20 cellular contexts compared by ENCODE assay signal in genomic region chr19:10550336-10550735, GRCh38. TPM values are rescaled to one million over a fixed set of nuclear protein-coding genes. Genes with fewer than 3 reads are reported as not detected.
DNase-seq lines count a peak whose midpoint lies in the region; ATAC-seq, FAIRE-seq and TF ChIP-seq lines count a peak whose summit lies in the region.
"Had no signal": no experiment of that assay in that cellular context is flagged by ENCODE, and none has a peak within 500 bp of the region (broad histone marks: within the 10 kb centered on the region; RNA-seq: fewer than 3 reads in every experiment).

No MANE protein-coding gene starts in this region.

- no TSS peak for BruUV-seq in HepG2 (replicated peaks; lab: Mats Ljungman, UMichigan)

- H4K20me1 ChIP-seq in HepG2 (ENCODE audit: insufficient read depth, low read length) = no peaks in the 10 kb centered on the region

- no peak for TF ChIP-seq POLR2A in HepG2 (IDR thresholded peaks at IDR 0.05; ENCODE audit: insufficient read depth in 1 of 2, low read depth in 2 of 2, low read length in 2 of 2)

- no peak overlapping the region for H3K4me3 ChIP-seq in HepG2 (replicated peaks in 1 of 3; ENCODE audit: insufficient read depth in 1 of 3, low read depth in 2 of 3, low read length in 3 of 3)

- H3K36me3 Mint-ChIP-seq in activated T-cell treated with anti-CD3 and anti-CD28 coated beads, Interleukin-2, amount 50 U/mL, for 72 hours (ENCODE audit: insufficient read depth in 2 of 2) = peaks cover 5 to 23% of the 10 kb centered on the region in 2 donors
- peaks cover 7% of the 10 kb centered on the region for H3K36me3 Mint-ChIP-seq in activated T-cell treated with anti-CD3 and anti-CD28 coated beads, Interleukin-2, amount 50 U/mL, for 4 hours (ENCODE audit: insufficient read depth)
- H3K36me3 Mint-ChIP-seq in activated CD8-positive, alpha-beta T cell treated with anti-CD3 and anti-CD28 coated beads, Interleukin-2, amount 10 ng/mL, durations not matched to agents 7 days and 5 days (ENCODE audit: low read depth) = peaks cover 69% of the 10 kb centered on the region
- peaks cover 94% of the 10 kb centered on the region for H3K36me3 Mint-ChIP-seq in stimulated activated effector memory CD8-positive, alpha-beta T cell treated with anti-CD3 and anti-CD28 coated beads, Interleukin-12 subunit alpha, Interleukin-12 subunit beta, amount 100 ng/mL, for 72 hours

- no peak for DNase-seq in activated T-cell treated with anti-CD3 and anti-CD28 coated beads, Interleukin-2, amount 50 U/mL, for 72 hours
- DNase-seq in activated T-cell treated with anti-CD3 and anti-CD28 coated beads, Interleukin-2, amount 50 U/mL, for 4 hours = no peak
- peak; percentile 17 for DNase-seq in GM20000 (ENCODE audit: low spot score)
- DNase-seq in activated CD8-positive, alpha-beta T cell treated with anti-CD3 and anti-CD28 coated beads, Interleukin-2, amount 10 ng/mL, durations not matched to agents 7 days and 5 days = no peak
- DNase-seq in stimulated activated effector memory CD8-positive, alpha-beta T cell treated with anti-CD3 and anti-CD28 coated beads, Interleukin-12 subunit alpha, Interleukin-12 subunit beta, amount 100 ng/mL, for 72 hours (ENCODE audit: low spot score in 2 of 2) = no peak
- DNase-seq in HepG2 (ENCODE audit: low spot score) = no peak
- no peak for DNase-seq in stimulated activated naive CD8-positive, alpha-beta T cell treated with anti-CD3 and anti-CD28 coated beads, Interleukin-15, amount 100 ng/mL, for 72 hours
- DNase-seq: C1 segment of cervical spinal cord, DMS 273 treated with DMSO at 0.1 percent for 48 hours, GF-D8, H9, KG1, NCI-H1048, NCI-H1436 treated with DMSO at 0.1 percent for 48 hours, NCI-H2081 treated with DMSO at 0.1 percent for 48 hours, NCI-H524 had no signal

- H3K9ac ChIP-seq in HepG2 (ENCODE audit: insufficient read depth, low read depth, low read length) = no peak overlapping the region

- intact Hi-C loops in HepG2 (cut with micrococcal nuclease; ENCODE audit: unreplicated experiment) = no loop called here

- H3K27me3 Mint-ChIP-seq in activated T-cell treated with anti-CD3 and anti-CD28 coated beads, Interleukin-2, amount 50 U/mL, for 72 hours (ENCODE audit: low read depth) = no peaks in the 10 kb centered on the region
- H3K27me3 Mint-ChIP-seq in activated T-cell treated with anti-CD3 and anti-CD28 coated beads, Interleukin-2, amount 50 U/mL, for 4 hours (ENCODE audit: low read depth) = no peaks in the 10 kb centered on the region
- no peaks in the 10 kb centered on the region for H3K27me3 Mint-ChIP-seq in activated CD8-positive, alpha-beta T cell treated with anti-CD3 and anti-CD28 coated beads, Interleukin-2, amount 10 ng/mL, durations not matched to agents 7 days and 5 days (ENCODE audit: low read depth)
- no peaks in the 10 kb centered on the region for H3K27me3 Mint-ChIP-seq in stimulated activated naive CD8-positive, alpha-beta T cell treated with anti-CD3 and anti-CD28 coated beads, Interleukin-15, amount 100 ng/mL, for 72 hours

- H3K9me3 ChIP-seq in HepG2 (ENCODE audit: low read length) = no peaks in the 10 kb centered on the region

- no peak for TF ChIP-seq RAD21 in HepG2 (CRISPR knock-in tag; IDR thresholded peaks at IDR 0.05)

- no peak for ATAC-seq in activated T-cell treated with anti-CD3 and anti-CD28 coated beads, Interleukin-2, amount 50 U/mL, for 72 hours (replicated peaks in 1 of 2)
- no peak for ATAC-seq in activated T-cell treated with anti-CD3 and anti-CD28 coated beads, Interleukin-2, amount 50 U/mL, for 4 hours
- no peak for ATAC-seq in activated CD8-positive, alpha-beta T cell treated with anti-CD3 and anti-CD28 coated beads, Interleukin-2, amount 10 ng/mL, durations not matched to agents 7 days and 5 days
- ATAC-seq in stimulated activated effector memory CD8-positive, alpha-beta T cell treated with anti-CD3 and anti-CD28 coated beads, Interleukin-12 subunit alpha, Interleukin-12 subunit beta, amount 100 ng/mL, for 72 hours = no peak
- ATAC-seq in HepG2 = no peak
- ATAC-seq in stimulated activated naive CD8-positive, alpha-beta T cell treated with anti-CD3 and anti-CD28 coated beads, Interleukin-15, amount 100 ng/mL, for 72 hours = no peak
- ATAC-seq in HG02938 (IDR thresholded peaks at IDR 0.05; ENCODE audit: unreplicated experiment) = no peak
- ATAC-seq: Right ventricle myocardium inferior had no signal

- TF ChIP-seq CTCF in GM20000 (IDR thresholded peaks at IDR 0.05; ENCODE audit: extremely low read depth, missing control alignments) (no peak), HepG2 (CRISPR knock-in tag; IDR thresholded peaks at IDR 0.05) (no peak)

- no peak overlapping the region for H2AFZ ChIP-seq in HepG2 (ENCODE audit: low read length)

- H3K4me3 Mint-ChIP-seq in activated T-cell treated with anti-CD3 and anti-CD28 coated beads, Interleukin-2, amount 50 U/mL, for 72 hours = no peak overlapping the region
- no peak overlapping the region for H3K4me3 Mint-ChIP-seq in activated T-cell treated with anti-CD3 and anti-CD28 coated beads, Interleukin-2, amount 50 U/mL, for 4 hours
- no peak overlapping the region for H3K4me3 Mint-ChIP-seq in activated CD8-positive, alpha-beta T cell treated with anti-CD3 and anti-CD28 coated beads, Interleukin-2, amount 10 ng/mL, durations not matched to agents 7 days and 5 days
- H3K4me3 Mint-ChIP-seq in stimulated activated effector memory CD8-positive, alpha-beta T cell treated with anti-CD3 and anti-CD28 coated beads, Interleukin-12 subunit alpha, Interleukin-12 subunit beta, amount 100 ng/mL, for 72 hours = no peak overlapping the region
- H3K4me3 Mint-ChIP-seq in stimulated activated naive CD8-positive, alpha-beta T cell treated with anti-CD3 and anti-CD28 coated beads, Interleukin-15, amount 100 ng/mL, for 72 hours = no peak overlapping the region
- H3K4me3 Mint-ChIP-seq: H9 had no signal

- peak overlapping the region; percentile 18 for H3K27ac Mint-ChIP-seq in activated T-cell treated with anti-CD3 and anti-CD28 coated beads, Interleukin-2, amount 50 U/mL, for 72 hours
- H3K27ac Mint-ChIP-seq in activated CD8-positive, alpha-beta T cell treated with anti-CD3 and anti-CD28 coated beads, Interleukin-2, amount 10 ng/mL, durations not matched to agents 7 days and 5 days = peak overlapping the region; percentile 37
- peak overlapping the region; percentile 52 for H3K27ac Mint-ChIP-seq in stimulated activated effector memory CD8-positive, alpha-beta T cell treated with anti-CD3 and anti-CD28 coated beads, Interleukin-12 subunit alpha, Interleukin-12 subunit beta, amount 100 ng/mL, for 72 hours
- no peak overlapping the region for H3K27ac Mint-ChIP-seq in stimulated activated naive CD8-positive, alpha-beta T cell treated with anti-CD3 and anti-CD28 coated beads, Interleukin-15, amount 100 ng/mL, for 72 hours

- no peak overlapping the region for H3K27ac ChIP-seq in HepG2 (ENCODE audit: extremely low read length, insufficient read depth, low read length)

- WGBS in HepG2 (ENCODE audit: low lambda C conversion rate) = 98% methylated on average over 6 of the region's 6 CpGs

- peaks cover 6% of the 10 kb centered on the region; the same call in 1 of the 2 replicates for H3K4me1 ChIP-seq in HepG2 (ENCODE audit: insufficient read depth, low read length)

- in situ Hi-C loops in HepG2 (cut with HindIII; ENCODE audit: extremely low pct_ligation_motif_present, low pct_unique_long_range_greater_than_20kb) = no loop called here

- H3K36me3 ChIP-seq in HepG2 (replicated peaks in 1 of 2; ENCODE audit: control insufficient read depth in 1 of 2, insufficient read depth in 2 of 2, low read length in 2 of 2) = peaks cover 11 to 64% of the 10 kb centered on the region in 2 experiments; a peak in 4 of 5 replicates

- FAIRE-seq in HepG2 (lab: Jason Lieb, UNC) = no peak
- FAIRE-seq: A204.1, GM19239 had no signal

- no peaks in the 10 kb centered on the region for H3K27me3 ChIP-seq in HepG2 (ENCODE audit: control insufficient read depth in 1 of 2, insufficient read depth in 2 of 2, low read length in 2 of 2)

- peaks cover 33% of the 10 kb centered on the region for H3K4me1 Mint-ChIP-seq in activated T-cell treated with anti-CD3 and anti-CD28 coated beads, Interleukin-2, amount 50 U/mL, for 72 hours (ENCODE audit: low read depth)
- peaks cover 34% of the 10 kb centered on the region for H3K4me1 Mint-ChIP-seq in activated T-cell treated with anti-CD3 and anti-CD28 coated beads, Interleukin-2, amount 50 U/mL, for 4 hours (ENCODE audit: low read depth)
- peaks cover 54% of the 10 kb centered on the region for H3K4me1 Mint-ChIP-seq in activated CD8-positive, alpha-beta T cell treated with anti-CD3 and anti-CD28 coated beads, Interleukin-2, amount 10 ng/mL, durations not matched to agents 7 days and 5 days (ENCODE audit: low read depth)
- H3K4me1 Mint-ChIP-seq in stimulated activated effector memory CD8-positive, alpha-beta T cell treated with anti-CD3 and anti-CD28 coated beads, Interleukin-12 subunit alpha, Interleukin-12 subunit beta, amount 100 ng/mL, for 72 hours = peaks cover 38% of the 10 kb centered on the region
- peaks cover 56% of the 10 kb centered on the region for H3K4me1 Mint-ChIP-seq in stimulated activated naive CD8-positive, alpha-beta T cell treated with anti-CD3 and anti-CD28 coated beads, Interleukin-15, amount 100 ng/mL, for 72 hours
- H3K4me1 Mint-ChIP-seq: H9 had no signal

- CTCF ChIA-PET in activated CD8-positive, alpha-beta T cell treated with anti-CD3 and anti-CD28 coated beads, Interleukin-2, amount 10 ng/mL, durations not matched to agents 7 days and 5 days (lab: Charles Lee) = interaction anchor here (1.0 to 7.1 kb wide), 6 partner anchors 9 to 314 kb away, joined by 3 to 76 read pairs (median 6); partner anchors contain the start of genes CDKN2D and KRI1
- CTCF ChIA-PET in HepG2 (lab: Yijun Ruan, JAX; ENCODE audit: low intra/inter-chr PET ratio, low total read pairs) = no interaction called here

- H3K4me2 ChIP-seq in HepG2 (ENCODE audit: low read depth, low read length) = no peak overlapping the region

- no peaks in the 10 kb centered on the region for H3K79me2 ChIP-seq in HepG2 (ENCODE audit: insufficient read depth, low read length)

- no peak for TF ChIP-seq EP300 in HepG2 (IDR thresholded peaks at IDR 0.05; ENCODE audit: low read depth in 2 of 2, low read length in 2 of 2)
- no peak for TF ChIP-seq EP300 in HepG2 (CRISPR knock-in tag; IDR thresholded peaks at IDR 0.05; ENCODE audit: borderline replicate concordance)

- no peaks in the 10 kb centered on the region for H3K9me3 Mint-ChIP-seq in activated T-cell treated with anti-CD3 and anti-CD28 coated beads, Interleukin-2, amount 50 U/mL, for 72 hours
- H3K9me3 Mint-ChIP-seq in activated T-cell treated with anti-CD3 and anti-CD28 coated beads, Interleukin-2, amount 50 U/mL, for 4 hours = no peaks in the 10 kb centered on the region
- no peaks in the 10 kb centered on the region for H3K9me3 Mint-ChIP-seq in activated CD8-positive, alpha-beta T cell treated with anti-CD3 and anti-CD28 coated beads, Interleukin-2, amount 10 ng/mL, durations not matched to agents 7 days and 5 days (ENCODE audit: insufficient read depth)
- H3K9me3 Mint-ChIP-seq in stimulated activated effector memory CD8-positive, alpha-beta T cell treated with anti-CD3 and anti-CD28 coated beads, Interleukin-12 subunit alpha, Interleukin-12 subunit beta, amount 100 ng/mL, for 72 hours = no peaks in the 10 kb centered on the region
- H3K9me3 Mint-ChIP-seq in stimulated activated naive CD8-positive, alpha-beta T cell treated with anti-CD3 and anti-CD28 coated beads, Interleukin-15, amount 100 ng/mL, for 72 hours = no peaks in the 10 kb centered on the region
- H3K9me3 Mint-ChIP-seq: H9 had no signal

- POLR2A ChIA-PET in activated CD8-positive, alpha-beta T cell treated with anti-CD3 and anti-CD28 coated beads, Interleukin-2, amount 10 ng/mL, durations not matched to agents 7 days and 5 days (lab: Charles Lee) = interaction anchor here (1.5 to 8.3 kb wide), 2 partner anchors 16 to 103 kb away, joined by 4 to 141 read pairs; partner anchors contain the start of genes CDKN2D and KRI1
- POLR2A ChIA-PET in HepG2 (lab: Yijun Ruan, JAX) = no interaction called here

RNA-seq across cellular contexts. Expression of gene ATG4D, which starts 6.6 kb away (rescaled TPM):
- total RNA-seq in activated T-cell treated with anti-CD3 and anti-CD28 coated beads, Interleukin-2, amount 50 U/mL, for 72 hours = 10 to 100 TPM; 35.4 to 37.0 TPM
- 10 to 100 TPM; 36.3 to 47.1 (median 39.9) TPM for total RNA-seq in activated T-cell treated with anti-CD3 and anti-CD28 coated beads, Interleukin-2, amount 50 U/mL, for 4 hours
- total RNA-seq in activated CD8-positive, alpha-beta T cell treated with anti-CD3 and anti-CD28 coated beads, Interleukin-2, amount 10 ng/mL, durations not matched to agents 7 days and 5 days = 10 to 100 TPM; 46.1 to 46.9 TPM
- 9.3 and 19.0 TPM in 2 replicates for total RNA-seq in HepG2 (2016; rRNA removed; fragmentation: Illumina TruSeq; extraction: Trizol)
- total RNA-seq in HepG2 (2016; cell fraction: cytosol; rRNA removed; fragmentation: Illumina TruSeq; extraction: Trizol; ENCODE audit: low read depth) = 20.9 and 26.1 TPM in 2 replicates
- 8.3 and 18.7 TPM in 2 replicates for total RNA-seq in HepG2 (2016; cell fraction: insoluble cytoplasmic fraction; rRNA removed; fragmentation: Illumina TruSeq; extraction: Trizol)
- 35.4 and 38.3 TPM in 2 replicates for total RNA-seq in HepG2 (2016; cell fraction: membrane; rRNA removed; fragmentation: Illumina TruSeq; extraction: Trizol)
- total RNA-seq in HepG2 (2016; cell fraction: nucleus; rRNA removed; fragmentation: Illumina TruSeq; extraction: Trizol) = 17.2 TPM in 2 replicates
- polyA plus RNA-seq in HepG2 (2011; rRNA removed) = 17.8 and 22.9 TPM in 2 replicates
- 16.1 and 23.3 TPM in 2 replicates for polyA plus RNA-seq in HepG2 (2011; cell fraction: cytosol; rRNA removed)
- polyA plus RNA-seq in HepG2 (2011; cell fraction: nucleus; rRNA removed) = 60.1 and 73.0 TPM in 2 replicates
- polyA plus RNA-seq in HepG2 (2012) = 16.8 and 18.5 TPM in 2 replicates
- 22.2 and 28.5 TPM in 2 replicates for polyA plus RNA-seq in HepG2 (2016; cell fraction: cytosol; fragmentation: Illumina TruSeq; extraction: Trizol; ENCODE audit: low read depth)
- 11.1 and 14.6 TPM in 2 replicates for polyA plus RNA-seq in HepG2 (2016; cell fraction: insoluble cytoplasmic fraction; fragmentation: Illumina TruSeq; extraction: Trizol; ENCODE audit: low read depth)
- 29.9 and 35.4 TPM in 2 replicates for polyA plus RNA-seq in HepG2 (2016; cell fraction: membrane; fragmentation: Illumina TruSeq; extraction: Trizol; ENCODE audit: low read depth)
- 35.0 and 45.7 TPM in 2 replicates for polyA plus RNA-seq in HepG2 (2016; cell fraction: nucleus; fragmentation: Illumina TruSeq; extraction: Trizol; ENCODE audit: insufficient read depth, low read depth)
- polyA minus RNA-seq in HepG2 (2011; rRNA and poly(A)+ RNA removed; ENCODE audit: low replicate concordance) = 33.4 and 51.6 TPM in 2 replicates
- 18.5 and 22.9 TPM in 2 replicates for polyA minus RNA-seq in HepG2 (2011; cell fraction: cytosol; rRNA and poly(A)+ RNA removed)
- polyA minus RNA-seq in HepG2 (2011; cell fraction: nucleus; rRNA and poly(A)+ RNA removed) = 13.3 and 16.9 TPM in 2 replicates

RNA-seq across cellular contexts. Expression of gene KRI1, which starts 15.5 kb away (rescaled TPM):
- total RNA-seq in activated T-cell treated with anti-CD3 and anti-CD28 coated beads, Interleukin-2, amount 50 U/mL, for 72 hours = 10 to 100 TPM; 48.4 to 61.7 TPM
- total RNA-seq in activated T-cell treated with anti-CD3 and anti-CD28 coated beads, Interleukin-2, amount 50 U/mL, for 4 hours = 10 to 100 TPM; 74.2 to 95.4 (median 87.4) TPM
- 10 to 100 TPM; 64.0 to 72.8 TPM for total RNA-seq in activated CD8-positive, alpha-beta T cell treated with anti-CD3 and anti-CD28 coated beads, Interleukin-2, amount 10 ng/mL, durations not matched to agents 7 days and 5 days
- total RNA-seq in HepG2 (2016; rRNA removed; fragmentation: Illumina TruSeq; extraction: Trizol) = 10.2 and 11.7 TPM in 2 replicates
- 2.3 and 3.1 TPM in 2 replicates for total RNA-seq in HepG2 (2016; cell fraction: cytosol; rRNA removed; fragmentation: Illumina TruSeq; extraction: Trizol; ENCODE audit: low read depth)
- total RNA-seq in HepG2 (2016; cell fraction: insoluble cytoplasmic fraction; rRNA removed; fragmentation: Illumina TruSeq; extraction: Trizol) = 8.4 and 12.8 TPM in 2 replicates
- total RNA-seq in HepG2 (2016; cell fraction: membrane; rRNA removed; fragmentation: Illumina TruSeq; extraction: Trizol) = 3.2 and 3.9 TPM in 2 replicates
- 9.0 and 10.0 TPM in 2 replicates for total RNA-seq in HepG2 (2016; cell fraction: nucleus; rRNA removed; fragmentation: Illumina TruSeq; extraction: Trizol)
- polyA plus RNA-seq in HepG2 (2011; rRNA removed) = 9.1 and 12.7 TPM in 2 replicates
- 4.8 and 4.9 TPM in 2 replicates for polyA plus RNA-seq in HepG2 (2011; cell fraction: cytosol; rRNA removed)
- polyA plus RNA-seq in HepG2 (2011; cell fraction: nucleus; rRNA removed) = 29.3 and 32.2 TPM in 2 replicates
- 12.5 and 15.9 TPM in 2 replicates for polyA plus RNA-seq in HepG2 (2012)
- 1.9 and 2.1 TPM in 2 replicates for polyA plus RNA-seq in HepG2 (2016; cell fraction: cytosol; fragmentation: Illumina TruSeq; extraction: Trizol; ENCODE audit: low read depth)
- polyA plus RNA-seq in HepG2 (2016; cell fraction: insoluble cytoplasmic fraction; fragmentation: Illumina TruSeq; extraction: Trizol; ENCODE audit: low read depth) = 11.0 and 12.8 TPM in 2 replicates
- 3.0 and 4.1 TPM in 2 replicates for polyA plus RNA-seq in HepG2 (2016; cell fraction: membrane; fragmentation: Illumina TruSeq; extraction: Trizol; ENCODE audit: low read depth)
- 59.6 and 63.0 TPM in 2 replicates for polyA plus RNA-seq in HepG2 (2016; cell fraction: nucleus; fragmentation: Illumina TruSeq; extraction: Trizol; ENCODE audit: insufficient read depth, low read depth)
- polyA minus RNA-seq in HepG2 (2011; rRNA and poly(A)+ RNA removed; ENCODE audit: low replicate concordance) = 12.6 and 33.9 TPM in 2 replicates
- polyA minus RNA-seq in HepG2 (2011; cell fraction: cytosol; rRNA and poly(A)+ RNA removed) = 5.1 and 8.9 TPM in 2 replicates
- 8.8 and 9.8 TPM in 2 replicates for polyA minus RNA-seq in HepG2 (2011; cell fraction: nucleus; rRNA and poly(A)+ RNA removed)

RNA-seq across cellular contexts. Expression of gene CDKN2D, which starts 18.4 kb away (rescaled TPM):
- 10 to 100 TPM; 69.6 to 72.8 TPM for total RNA-seq in activated T-cell treated with anti-CD3 and anti-CD28 coated beads, Interleukin-2, amount 50 U/mL, for 72 hours
- 10 to 100 TPM; 15.3 to 19.8 (median 19.7) TPM for total RNA-seq in activated T-cell treated with anti-CD3 and anti-CD28 coated beads, Interleukin-2, amount 50 U/mL, for 4 hours
- 10 to 100 TPM; 86.0 to 88.7 TPM for total RNA-seq in activated CD8-positive, alpha-beta T cell treated with anti-CD3 and anti-CD28 coated beads, Interleukin-2, amount 10 ng/mL, durations not matched to agents 7 days and 5 days
- total RNA-seq in HepG2 (2016; rRNA removed; fragmentation: Illumina TruSeq; extraction: Trizol) = 4.8 and 5.4 TPM in 2 replicates
- total RNA-seq in HepG2 (2016; cell fraction: cytosol; rRNA removed; fragmentation: Illumina TruSeq; extraction: Trizol; ENCODE audit: low read depth) = 4.1 and 5.0 TPM in 2 replicates
- total RNA-seq in HepG2 (2016; cell fraction: insoluble cytoplasmic fraction; rRNA removed; fragmentation: Illumina TruSeq; extraction: Trizol) = 4.8 and 5.1 TPM in 2 replicates
- total RNA-seq in HepG2 (2016; cell fraction: membrane; rRNA removed; fragmentation: Illumina TruSeq; extraction: Trizol) = 7.2 and 8.5 TPM in 2 replicates
- total RNA-seq in HepG2 (2016; cell fraction: nucleus; rRNA removed; fragmentation: Illumina TruSeq; extraction: Trizol) = 2.6 and 3.2 TPM in 2 replicates
- polyA plus RNA-seq in HepG2 (2011; rRNA removed) = 8.0 and 8.6 TPM in 2 replicates
- polyA plus RNA-seq in HepG2 (2011; cell fraction: cytosol; rRNA removed) = 9.2 and 13.0 TPM in 2 replicates
- 7.4 and 7.6 TPM in 2 replicates for polyA plus RNA-seq in HepG2 (2011; cell fraction: nucleus; rRNA removed)
- polyA plus RNA-seq in HepG2 (2012) = 2.5 and 6.6 TPM in 2 replicates
- polyA plus RNA-seq in HepG2 (2016; cell fraction: cytosol; fragmentation: Illumina TruSeq; extraction: Trizol; ENCODE audit: low read depth) = 6.2 and 7.7 TPM in 2 replicates
- 6.3 and 8.0 TPM in 2 replicates for polyA plus RNA-seq in HepG2 (2016; cell fraction: insoluble cytoplasmic fraction; fragmentation: Illumina TruSeq; extraction: Trizol; ENCODE audit: low read depth)
- polyA plus RNA-seq in HepG2 (2016; cell fraction: membrane; fragmentation: Illumina TruSeq; extraction: Trizol; ENCODE audit: low read depth) = 8.2 and 8.7 TPM in 2 replicates
- 11.5 and 12.4 TPM in 2 replicates for polyA plus RNA-seq in HepG2 (2016; cell fraction: nucleus; fragmentation: Illumina TruSeq; extraction: Trizol; ENCODE audit: insufficient read depth, low read depth)
- polyA minus RNA-seq in HepG2 (2011; rRNA and poly(A)+ RNA removed; ENCODE audit: low replicate concordance) = 7.8 and 7.9 TPM in 2 replicates
- 1.8 and 2.3 TPM in 2 replicates for polyA minus RNA-seq in HepG2 (2011; cell fraction: cytosol; rRNA and poly(A)+ RNA removed)
- 0.39 and 0.87 TPM in 2 replicates for polyA minus RNA-seq in HepG2 (2011; cell fraction: nucleus; rRNA and poly(A)+ RNA removed)

RNA-seq across cellular contexts. Expression of gene S1PR5, which starts 33.1 kb away (rescaled TPM):
- total RNA-seq in activated T-cell treated with anti-CD3 and anti-CD28 coated beads, Interleukin-2, amount 50 U/mL, for 72 hours = 1 to 10 TPM in 1 of 2 donors, under 1 TPM in 1; 0.19 to 1.8 TPM
- under 1 TPM; 0.15 to 0.27 (median 0.24) TPM for total RNA-seq in activated T-cell treated with anti-CD3 and anti-CD28 coated beads, Interleukin-2, amount 50 U/mL, for 4 hours
- total RNA-seq in activated CD8-positive, alpha-beta T cell treated with anti-CD3 and anti-CD28 coated beads, Interleukin-2, amount 10 ng/mL, durations not matched to agents 7 days and 5 days = under 1 TPM; 0.89 to 0.95 TPM
- total RNA-seq in HepG2 (2016; rRNA removed; fragmentation: Illumina TruSeq; extraction: Trizol) = not detected in 2 replicates
- total RNA-seq in HepG2 (2016; cell fraction: cytosol; rRNA removed; fragmentation: Illumina TruSeq; extraction: Trizol; ENCODE audit: low read depth) = not detected in 2 replicates
- total RNA-seq in HepG2 (2016; cell fraction: insoluble cytoplasmic fraction; rRNA removed; fragmentation: Illumina TruSeq; extraction: Trizol) = 0.09 TPM in 1 of 2 replicates, not detected in the other
- not detected in 2 replicates for total RNA-seq in HepG2 (2016; cell fraction: membrane; rRNA removed; fragmentation: Illumina TruSeq; extraction: Trizol)
- not detected in 2 replicates for total RNA-seq in HepG2 (2016; cell fraction: nucleus; rRNA removed; fragmentation: Illumina TruSeq; extraction: Trizol)
- 0.04 TPM in 1 of 2 replicates, not detected in the other for polyA plus RNA-seq in HepG2 (2011; rRNA removed)
- 0.04 TPM in 1 of 2 replicates, not detected in the other for polyA plus RNA-seq in HepG2 (2011; cell fraction: cytosol; rRNA removed)
- not detected in 2 replicates for polyA plus RNA-seq in HepG2 (2011; cell fraction: nucleus; rRNA removed)
- not detected in 2 replicates for polyA plus RNA-seq in HepG2 (2012)
- polyA plus RNA-seq in HepG2 (2016; cell fraction: cytosol; fragmentation: Illumina TruSeq; extraction: Trizol; ENCODE audit: low read depth) = not detected in 2 replicates
- polyA plus RNA-seq in HepG2 (2016; cell fraction: insoluble cytoplasmic fraction; fragmentation: Illumina TruSeq; extraction: Trizol; ENCODE audit: low read depth) = not detected in 2 replicates
- not detected in 2 replicates for polyA plus RNA-seq in HepG2 (2016; cell fraction: membrane; fragmentation: Illumina TruSeq; extraction: Trizol; ENCODE audit: low read depth)
- not detected in 2 replicates for polyA plus RNA-seq in HepG2 (2016; cell fraction: nucleus; fragmentation: Illumina TruSeq; extraction: Trizol; ENCODE audit: insufficient read depth, low read depth)
- polyA minus RNA-seq in HepG2 (2011; rRNA and poly(A)+ RNA removed; ENCODE audit: low replicate concordance) = 0.72 TPM in 1 of 2 replicates, not detected in the other
- not detected in 2 replicates for polyA minus RNA-seq in HepG2 (2011; cell fraction: cytosol; rRNA and poly(A)+ RNA removed)
- not detected in 2 replicates for polyA minus RNA-seq in HepG2 (2011; cell fraction: nucleus; rRNA and poly(A)+ RNA removed)

RNA-seq across cellular contexts. Expression of gene AP1M2, which starts 36.8 kb away (rescaled TPM):
- total RNA-seq in activated T-cell treated with anti-CD3 and anti-CD28 coated beads, Interleukin-2, amount 50 U/mL, for 72 hours = not detected
- under 1 TPM in 2 of 3 donors, not detected in 1; 0.43 to 0.95 TPM for total RNA-seq in activated T-cell treated with anti-CD3 and anti-CD28 coated beads, Interleukin-2, amount 50 U/mL, for 4 hours
- total RNA-seq in activated CD8-positive, alpha-beta T cell treated with anti-CD3 and anti-CD28 coated beads, Interleukin-2, amount 10 ng/mL, durations not matched to agents 7 days and 5 days = not detected
- 76.8 and 82.9 TPM in 2 replicates for total RNA-seq in HepG2 (2016; rRNA removed; fragmentation: Illumina TruSeq; extraction: Trizol)
- total RNA-seq in HepG2 (2016; cell fraction: cytosol; rRNA removed; fragmentation: Illumina TruSeq; extraction: Trizol; ENCODE audit: low read depth) = 118 and 125 TPM in 2 replicates
- 76.9 and 81.0 TPM in 2 replicates for total RNA-seq in HepG2 (2016; cell fraction: insoluble cytoplasmic fraction; rRNA removed; fragmentation: Illumina TruSeq; extraction: Trizol)
- total RNA-seq in HepG2 (2016; cell fraction: membrane; rRNA removed; fragmentation: Illumina TruSeq; extraction: Trizol) = 155 and 171 TPM in 2 replicates
- total RNA-seq in HepG2 (2016; cell fraction: nucleus; rRNA removed; fragmentation: Illumina TruSeq; extraction: Trizol) = 20.9 and 33.5 TPM in 2 replicates
- polyA plus RNA-seq in HepG2 (2011; rRNA removed) = 6.3 and 11.0 TPM in 2 replicates
- polyA plus RNA-seq in HepG2 (2011; cell fraction: cytosol; rRNA removed) = 9.9 and 10.4 TPM in 2 replicates
- polyA plus RNA-seq in HepG2 (2011; cell fraction: nucleus; rRNA removed) = 5.0 and 7.5 TPM in 2 replicates
- 15.7 and 24.8 TPM in 2 replicates for polyA plus RNA-seq in HepG2 (2012)
- polyA plus RNA-seq in HepG2 (2016; cell fraction: cytosol; fragmentation: Illumina TruSeq; extraction: Trizol; ENCODE audit: low read depth) = 112 and 122 TPM in 2 replicates
- 68.0 and 75.6 TPM in 2 replicates for polyA plus RNA-seq in HepG2 (2016; cell fraction: insoluble cytoplasmic fraction; fragmentation: Illumina TruSeq; extraction: Trizol; ENCODE audit: low read depth)
- 140 and 148 TPM in 2 replicates for polyA plus RNA-seq in HepG2 (2016; cell fraction: membrane; fragmentation: Illumina TruSeq; extraction: Trizol; ENCODE audit: low read depth)
- 52.2 and 56.2 TPM in 2 replicates for polyA plus RNA-seq in HepG2 (2016; cell fraction: nucleus; fragmentation: Illumina TruSeq; extraction: Trizol; ENCODE audit: insufficient read depth, low read depth)
- 5.0 and 16.3 TPM in 2 replicates for polyA minus RNA-seq in HepG2 (2011; rRNA and poly(A)+ RNA removed; ENCODE audit: low replicate concordance)
- 3.0 and 5.1 TPM in 2 replicates for polyA minus RNA-seq in HepG2 (2011; cell fraction: cytosol; rRNA and poly(A)+ RNA removed)
- polyA minus RNA-seq in HepG2 (2011; cell fraction: nucleus; rRNA and poly(A)+ RNA removed) = 1.2 and 3.2 TPM in 2 replicates
- total RNA-seq: Right ventricle myocardium inferior had no signal

Comparison
In these comparisons a context has a peak if more than half of its experiments do, and no peak if none do; other contexts are left out.
1. H3K27ac Mint-ChIP-seq: peak in activated T-cell treated with anti-CD3 and anti-CD28 coated beads, Interleukin-2, amount 50 U/mL, for 72 hours (single experiment), activated CD8-positive, alpha-beta T cell treated with anti-CD3 and anti-CD28 coated beads, Interleukin-2, amount 10 ng/mL, durations not matched to agents 7 days and 5 days (single experiment) and stimulated activated effector memory CD8-positive, alpha-beta T cell treated with anti-CD3 and anti-CD28 coated beads, Interleukin-12 subunit alpha, Interleukin-12 subunit beta, amount 100 ng/mL, for 72 hours (single experiment); none in stimulated activated naive CD8-positive, alpha-beta T cell treated with anti-CD3 and anti-CD28 coated beads, Interleukin-15, amount 100 ng/mL, for 72 hours (0 of 2).